9 cellular contexts compared by ENCODE assay signal in the genomic region with DNA sequence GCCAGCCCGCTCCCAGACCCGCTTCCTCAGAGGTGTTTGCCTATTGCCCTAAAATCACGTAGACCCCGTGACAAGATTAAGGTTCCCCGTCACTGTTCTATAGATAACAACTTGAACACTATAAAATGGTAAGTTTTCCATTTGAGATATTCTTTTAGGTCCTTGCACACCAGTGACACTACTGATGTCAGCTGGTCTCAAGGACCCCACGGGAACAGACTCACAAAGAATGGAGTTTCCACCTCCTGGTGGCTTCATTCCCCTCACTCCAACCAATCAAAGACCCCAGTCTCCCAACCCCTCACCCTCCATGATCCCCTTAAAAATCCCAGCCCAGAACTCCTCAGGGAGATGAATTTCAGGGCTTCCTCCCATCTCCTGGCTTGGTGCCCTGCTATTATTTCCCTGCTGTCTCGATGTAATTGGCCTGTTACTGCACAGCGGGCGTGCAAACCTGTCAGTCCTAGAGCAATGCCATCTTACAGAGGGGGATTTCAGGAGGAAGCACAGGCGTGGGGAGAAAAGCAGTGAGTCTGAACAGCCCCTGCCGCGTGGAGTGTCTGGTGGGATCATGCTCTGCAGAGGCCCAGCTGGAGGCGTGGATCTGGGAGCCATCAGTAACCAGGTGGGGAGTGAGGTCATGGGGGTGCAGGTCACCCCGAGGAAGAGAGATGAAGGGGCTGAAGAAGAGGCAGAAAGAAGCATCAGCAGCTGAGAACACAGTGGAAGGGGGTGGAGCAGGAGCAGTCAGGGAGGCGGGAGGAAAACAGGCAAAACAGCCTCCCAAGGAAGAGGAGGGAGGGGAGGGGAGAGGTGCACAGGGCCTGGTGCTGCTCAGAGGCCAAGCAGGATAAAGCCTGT. TPM values are rescaled to one million over a fixed set of nuclear protein-coding genes. Genes with fewer than 3 reads are reported as not detected.
DNase-seq lines count a peak whose midpoint lies in the region; ATAC-seq and TF ChIP-seq lines count a peak whose summit lies in the region.
"Had no signal": no experiment of that assay in that cellular context is flagged by ENCODE, and none has a peak within 500 bp of the region (broad histone marks: within the 10 kb centered on the region; RNA-seq: fewer than 3 reads in every experiment).

No MANE protein-coding gene starts in this region.

- CTCF ChIA-PET in CD8-positive, alpha-beta memory T cell (lab: Charles Lee), result interaction anchor here (0.9 to 1.0 kb wide), 2 partner anchors 12 to 524 kb away, joined by 3 read pairs; no protein-coding TSS in a partner anchor
- CTCF ChIA-PET in HEK293 (lab: Yijun Ruan, JAX), result interaction anchor here (0.6 to 7.1 kb wide), 4 partner anchors 11 to 528 kb away, joined by 3 to 54 read pairs (median 3); no protein-coding TSS in a partner anchor

- peak overlapping the region in 6 of 8 donors; percentile 38 to 86 (median 74) for H3K27ac Mint-ChIP-seq in CD8-positive, alpha-beta memory T cell

- H3K9me3 Mint-ChIP-seq in CD8-positive, alpha-beta memory T cell, result no peaks in the 10 kb centered on the region

- H3K4me3 ChIP-seq in CD8-positive, alpha-beta memory T cell (ENCODE audit: low read length), result no peak overlapping the region
- no peak overlapping the region for H3K4me3 ChIP-seq in HEK293 (ENCODE audit: low read depth, low read length)
- no peak overlapping the region for H3K4me3 ChIP-seq in NT2/D1 (ENCODE audit: insufficient read length, low read depth)
- H3K4me3 ChIP-seq: psoas muscle had no signal

- no peaks in the 10 kb centered on the region for H3K36me3 ChIP-seq in CD8-positive, alpha-beta memory T cell (ENCODE audit: insufficient read depth, low read length)
- H3K36me3 ChIP-seq in HEK293 (ENCODE audit: control insufficient read depth in 2 of 2, insufficient read depth in 1 of 2, low read length in 2 of 2) (no peaks in the 10 kb centered on the region), NT2/D1 (ENCODE audit: insufficient read depth, insufficient read length, low read length) (no peaks in the 10 kb centered on the region)

- POLR2A ChIA-PET in CD8-positive, alpha-beta memory T cell (lab: Charles Lee), result no interaction called here
- POLR2A ChIA-PET in HEK293 (lab: Yijun Ruan, JAX), result interaction anchor here (1.2 kb wide), 1 partner anchor 22 kb away, joined by 3 read pairs; no protein-coding TSS in a partner anchor

- DNase-seq in CD8-positive, alpha-beta memory T cell, result no peak
- DNase-seq in NT2/D1 (ENCODE audit: low read depth, low spot score), result no peak
- DNase-seq in lung microvascular endothelial cell (ENCODE audit: low read depth in 2 of 2), result peak; percentile 49 to 56
- DNase-seq in KBM-7, result no peak

- peaks cover 0 to 3% of the 10 kb centered on the region in 2 donors for H3K27me3 Mint-ChIP-seq in CD8-positive, alpha-beta memory T cell

- ATAC-seq in HG02885 (IDR thresholded peaks at IDR 0.05; ENCODE audit: poor library complexity, unreplicated experiment), result no peak
- no peak for ATAC-seq in HG03139 (IDR thresholded peaks at IDR 0.05; ENCODE audit: unreplicated experiment)
- ATAC-seq in GM21390 (IDR thresholded peaks at IDR 0.05; ENCODE audit: unreplicated experiment), result no peak
- ATAC-seq: psoas muscle had no signal

- peaks cover 0 to 2% (median 0%) of the 10 kb centered on the region in 3 donors for H3K36me3 Mint-ChIP-seq in CD8-positive, alpha-beta memory T cell

- H3K27ac ChIP-seq in CD8-positive, alpha-beta memory T cell (ENCODE audit: low read depth, low read length), result no peak overlapping the region
- no peak overlapping the region; the same call in 1 of the 2 replicates for H3K27ac ChIP-seq in HEK293 (ENCODE audit: extremely low read depth, low read depth, low read length)
- H3K27ac ChIP-seq: psoas muscle had no signal

- peaks cover 42% of the 10 kb centered on the region for H3K4me1 ChIP-seq in CD8-positive, alpha-beta memory T cell (ENCODE audit: insufficient read depth, low read length)
- H3K4me1 ChIP-seq in HEK293 (ENCODE audit: control insufficient read depth, insufficient read depth, low read length), result peaks cover 28% of the 10 kb centered on the region
- H3K4me1 ChIP-seq in NT2/D1 (ENCODE audit: insufficient read depth, insufficient read length), result peaks cover 44% of the 10 kb centered on the region
- H3K4me1 ChIP-seq: psoas muscle had no signal

- no peaks in the 10 kb centered on the region for H3K27me3 ChIP-seq in CD8-positive, alpha-beta memory T cell (ENCODE audit: insufficient read depth, low read length, poor library complexity, severe bottlenecking)
- no peaks in the 10 kb centered on the region for H3K27me3 ChIP-seq in NT2/D1 (ENCODE audit: insufficient read depth, insufficient read length)

- peak overlapping the region; percentile 18 for H3K9ac ChIP-seq in NT2/D1 (ENCODE audit: insufficient read length, low read depth)

- in situ Hi-C loops in KBM-7 (cut with MboI; ENCODE audit: low pct_unique_long_range_greater_than_20kb, low sequenced_read_pairs), result no loop called here

- no peak for TF ChIP-seq CTCF in HEK293 (tag by site-specific recombination; IDR thresholded peaks at IDR 0.05)

- H3K9me3 ChIP-seq in CD8-positive, alpha-beta memory T cell (ENCODE audit: low read length), result no peaks in the 10 kb centered on the region
- H3K9me3 ChIP-seq in HEK293 (ENCODE audit: control insufficient read depth, insufficient read depth, low read depth, low read length) (no peaks in the 10 kb centered on the region), NT2/D1 (ENCODE audit: insufficient read depth, low read length) (no peaks in the 10 kb centered on the region)
- H3K9me3 ChIP-seq: psoas muscle had no signal

- peaks cover 58 to 80% (median 70%) of the 10 kb centered on the region in 3 donors for H3K4me1 Mint-ChIP-seq in CD8-positive, alpha-beta memory T cell

- peak overlapping the region in 3 of 7 donors; percentile 48 to 81 (median 66) for H3K4me3 Mint-ChIP-seq in CD8-positive, alpha-beta memory T cell

TF ChIP-seq in HEK293, 187 proteins besides CTCF, POLR2A, EP300 and RAD21 (continues in another document):
- no peak for TF ChIP-seq ZNF354C (tag by site-specific recombination; IDR thresholded peaks at IDR 0.05; ENCODE audit: borderline replicate concordance, low read depth)
- TF ChIP-seq, protein P1, sequence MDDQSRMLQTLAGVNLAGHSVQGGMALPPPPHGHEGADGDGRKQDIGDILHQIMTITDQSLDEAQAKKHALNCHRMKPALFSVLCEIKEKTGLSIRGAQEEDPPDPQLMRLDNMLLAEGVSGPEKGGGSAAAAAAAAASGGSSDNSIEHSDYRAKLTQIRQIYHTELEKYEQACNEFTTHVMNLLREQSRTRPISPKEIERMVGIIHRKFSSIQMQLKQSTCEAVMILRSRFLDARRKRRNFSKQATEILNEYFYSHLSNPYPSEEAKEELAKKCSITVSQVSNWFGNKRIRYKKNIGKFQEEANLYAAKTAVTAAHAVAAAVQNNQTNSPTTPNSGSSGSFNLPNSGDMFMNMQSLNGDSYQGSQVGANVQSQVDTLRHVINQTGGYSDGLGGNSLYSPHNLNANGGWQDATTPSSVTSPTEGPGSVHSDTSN (CRISPR knock-in tag; IDR thresholded peaks at IDR 0.05), result no peak
- TF ChIP-seq, protein P2, sequence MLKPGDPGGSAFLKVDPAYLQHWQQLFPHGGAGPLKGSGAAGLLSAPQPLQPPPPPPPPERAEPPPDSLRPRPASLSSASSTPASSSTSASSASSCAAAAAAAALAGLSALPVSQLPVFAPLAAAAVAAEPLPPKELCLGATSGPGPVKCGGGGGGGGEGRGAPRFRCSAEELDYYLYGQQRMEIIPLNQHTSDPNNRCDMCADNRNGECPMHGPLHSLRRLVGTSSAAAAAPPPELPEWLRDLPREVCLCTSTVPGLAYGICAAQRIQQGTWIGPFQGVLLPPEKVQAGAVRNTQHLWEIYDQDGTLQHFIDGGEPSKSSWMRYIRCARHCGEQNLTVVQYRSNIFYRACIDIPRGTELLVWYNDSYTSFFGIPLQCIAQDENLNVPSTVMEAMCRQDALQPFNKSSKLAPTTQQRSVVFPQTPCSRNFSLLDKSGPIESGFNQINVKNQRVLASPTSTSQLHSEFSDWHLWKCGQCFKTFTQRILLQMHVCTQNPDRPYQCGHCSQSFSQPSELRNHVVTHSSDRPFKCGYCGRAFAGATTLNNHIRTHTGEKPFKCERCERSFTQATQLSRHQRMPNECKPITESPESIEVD (tag by site-specific recombination; IDR thresholded peaks at IDR 0.05), result peak; percentile 24; the same call in 1 of the 2 replicates
- TF ChIP-seq ZNF785 (tag by site-specific recombination; IDR thresholded peaks at IDR 0.05), result 0 out of 2 replicates have a peak, but pooled peaks have one; percentile 6
- TF ChIP-seq ZNF211 (tag by site-specific recombination; IDR thresholded peaks at IDR 0.05; ENCODE audit: low read depth), result no peak
- TF ChIP-seq ZNF157 (tag by site-specific recombination; IDR thresholded peaks at IDR 0.05), result no peak
- TF ChIP-seq ZNF777 (tag by site-specific recombination; IDR thresholded peaks at IDR 0.05; ENCODE audit: borderline replicate concordance), result no peak
- TF ChIP-seq, protein P3, sequence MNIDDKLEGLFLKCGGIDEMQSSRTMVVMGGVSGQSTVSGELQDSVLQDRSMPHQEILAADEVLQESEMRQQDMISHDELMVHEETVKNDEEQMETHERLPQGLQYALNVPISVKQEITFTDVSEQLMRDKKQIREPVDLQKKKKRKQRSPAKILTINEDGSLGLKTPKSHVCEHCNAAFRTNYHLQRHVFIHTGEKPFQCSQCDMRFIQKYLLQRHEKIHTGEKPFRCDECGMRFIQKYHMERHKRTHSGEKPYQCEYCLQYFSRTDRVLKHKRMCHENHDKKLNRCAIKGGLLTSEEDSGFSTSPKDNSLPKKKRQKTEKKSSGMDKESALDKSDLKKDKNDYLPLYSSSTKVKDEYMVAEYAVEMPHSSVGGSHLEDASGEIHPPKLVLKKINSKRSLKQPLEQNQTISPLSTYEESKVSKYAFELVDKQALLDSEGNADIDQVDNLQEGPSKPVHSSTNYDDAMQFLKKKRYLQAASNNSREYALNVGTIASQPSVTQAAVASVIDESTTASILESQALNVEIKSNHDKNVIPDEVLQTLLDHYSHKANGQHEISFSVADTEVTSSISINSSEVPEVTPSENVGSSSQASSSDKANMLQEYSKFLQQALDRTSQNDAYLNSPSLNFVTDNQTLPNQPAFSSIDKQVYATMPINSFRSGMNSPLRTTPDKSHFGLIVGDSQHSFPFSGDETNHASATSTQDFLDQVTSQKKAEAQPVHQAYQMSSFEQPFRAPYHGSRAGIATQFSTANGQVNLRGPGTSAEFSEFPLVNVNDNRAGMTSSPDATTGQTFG (tag by site-specific recombination; IDR thresholded peaks at IDR 0.05; ENCODE audit: borderline replicate concordance), result peak; percentile 52; the same call in 1 of the 2 replicates
- no peak for TF ChIP-seq ZNF350 (tag by site-specific recombination; IDR thresholded peaks at IDR 0.05)

RNA-seq across cellular contexts. Expression of a gene that starts 35.1 kb away (rescaled TPM):
- 100 to 1,000 TPM; 125 to 132 TPM for total RNA-seq in CD8-positive, alpha-beta memory T cell
- polyA plus RNA-seq in CD8-positive, alpha-beta memory T cell, result 110 TPM
- total RNA-seq in lung microvascular endothelial cell, result 96.5 and 119 TPM in 2 replicates

Comparison
In these comparisons a context has a peak if more than half of its experiments do, and no peak if none do; other contexts are left out.
1. DNase-seq: peak in lung microvascular endothelial cell (2 of 2); none in CD8-positive, alpha-beta memory T cell (0 of 5), NT2/D1 (single experiment) and KBM-7 (single experiment).